ENCODE assay signal across 10 cellular contexts in the genomic region with DNA sequence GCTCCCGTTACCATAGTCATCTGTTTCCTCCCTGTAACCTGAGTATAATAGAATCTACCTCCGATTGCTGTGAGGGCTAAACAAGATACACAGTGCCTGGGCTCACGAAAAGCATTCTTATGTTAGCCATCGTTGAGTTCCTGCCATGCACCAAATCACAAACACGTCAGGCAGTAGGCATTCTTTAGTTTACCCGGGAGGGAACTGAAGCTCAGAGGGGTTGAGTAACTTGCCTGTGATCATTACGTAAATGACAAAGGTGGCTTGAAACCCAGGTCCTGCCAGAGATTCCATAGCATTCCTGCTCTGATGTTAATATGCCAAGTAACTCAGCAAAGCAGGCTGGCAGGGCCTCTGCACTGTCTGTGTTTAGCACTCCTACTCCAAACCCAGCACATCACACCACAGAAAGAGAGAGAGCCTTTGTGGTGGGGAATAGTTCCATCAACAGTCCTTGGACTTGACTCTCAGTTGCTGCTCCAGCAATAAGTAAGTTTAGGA. TPM values are rescaled to one million over a fixed set of nuclear protein-coding genes. Genes with fewer than 3 reads are reported as not detected.
A peak's percentile ranks its signal among the peaks of the same experiment; 100 is the strongest.
DNase-seq lines count a peak whose midpoint lies in the region; ATAC-seq and TF ChIP-seq lines count a peak whose summit lies in the region.
"Had no signal": no experiment of that assay in that cellular context is flagged by ENCODE, and none has a peak within 500 bp of the region (broad histone marks: within the 10 kb centered on the region; RNA-seq: fewer than 3 reads in every experiment).

No MANE protein-coding gene starts in this region.

- peak overlapping the region; percentile 22 for H3K4me2 ChIP-seq in parathyroid adenoma (ENCODE audit: low read length)
- H3K4me2 ChIP-seq: KMS-11 had no signal

- 38 to 45% methylated on average over 7 of the region's 7 CpGs for WGBS in heart right ventricle, 2 donors

- H3K4me1 Mint-ChIP-seq in T-helper 17 cell, result peaks cover 6% of the 10 kb centered on the region

- H3K9me3 ChIP-seq in HEK293 (ENCODE audit: control insufficient read depth, insufficient read depth, low read depth, low read length) (no peaks in the 10 kb centered on the region), T-helper 17 cell (ENCODE audit: control insufficient read depth, low read length, poor library complexity, severe bottlenecking) (no peaks in the 10 kb centered on the region), heart right ventricle (no peaks in the 10 kb centered on the region), parathyroid adenoma (ENCODE audit: control insufficient read depth, low read length) (no peaks in the 10 kb centered on the region)

- peaks cover 0 to 3% (median 2%) of the 10 kb centered on the region in 7 donors for H3K27me3 ChIP-seq in heart right ventricle
- H3K27me3 ChIP-seq in parathyroid adenoma (ENCODE audit: control insufficient read depth, insufficient read depth, low read length), result no peaks in the 10 kb centered on the region

- peak overlapping the region; percentile 71 for H3K27ac Mint-ChIP-seq in T-helper 17 cell
- H3K27ac Mint-ChIP-seq: activated CD4-positive, alpha-beta T cell treated with anti-CD3 and anti-CD28 coated beads for 36 hours had no signal

- TF ChIP-seq CTCF in HEK293 (tag by site-specific recombination; IDR thresholded peaks at IDR 0.05), result no peak
- no peak for TF ChIP-seq CTCF in heart right ventricle (IDR thresholded peaks at IDR 0.05)
- TF ChIP-seq CTCF in parathyroid adenoma (IDR thresholded peaks at IDR 0.05), result no peak

- H3K4me3 Mint-ChIP-seq in T-helper 17 cell, result no peak overlapping the region
- H3K4me3 Mint-ChIP-seq: activated CD4-positive, alpha-beta T cell treated with anti-CD3 and anti-CD28 coated beads for 36 hours had no signal

- no peak overlapping the region for H3K4me3 ChIP-seq in HEK293 (ENCODE audit: low read depth, low read length)
- H3K4me3 ChIP-seq in heart right ventricle, result peak overlapping the region in 9 of 10 donors; percentile 40 to 66 (median 54)
- H3K4me3 ChIP-seq in parathyroid adenoma (ENCODE audit: low read depth, low read length), result no peak overlapping the region

- POLR2A ChIA-PET in HEK293 (lab: Yijun Ruan, JAX), result no interaction called here

- H3K36me3 ChIP-seq in HEK293 (ENCODE audit: control insufficient read depth in 2 of 2, insufficient read depth in 1 of 2, low read length in 2 of 2) (no peaks in the 10 kb centered on the region), heart right ventricle (no peaks in the 10 kb centered on the region), parathyroid adenoma (ENCODE audit: control insufficient read depth, insufficient read depth, low read length) (no peaks in the 10 kb centered on the region)

- H3K27me3 Mint-ChIP-seq in T-helper 17 cell, result peaks cover 27% of the 10 kb centered on the region

- H3K9ac ChIP-seq in parathyroid adenoma, result no peak overlapping the region
- H3K9ac ChIP-seq: KMS-11 had no signal

- intact Hi-C loops in heart right ventricle (cut with DNase I), result no loop called here

- peak overlapping the region; percentile 50 for H2AFZ ChIP-seq in parathyroid adenoma

- H3K4me1 ChIP-seq in HEK293 (ENCODE audit: control insufficient read depth, insufficient read depth, low read length), result no peaks in the 10 kb centered on the region
- peaks cover 10 to 40% (median 25%) of the 10 kb centered on the region in 9 donors for H3K4me1 ChIP-seq in heart right ventricle
- H3K4me1 ChIP-seq in parathyroid adenoma, result peaks cover 3% of the 10 kb centered on the region

- no peak overlapping the region for H3K27ac ChIP-seq in HEK293 (ENCODE audit: extremely low read depth, low read depth, low read length)
- peak overlapping the region in 9 of 10 donors; percentile 73 to 95 (median 89) for H3K27ac ChIP-seq in heart right ventricle
- H3K27ac ChIP-seq in parathyroid adenoma, result no peak overlapping the region
- H3K27ac ChIP-seq: KMS-11 had no signal

- DNase-seq in T-helper 17 cell (no peak), heart right ventricle (no peak), NCI-H1048 (lab: John Stamatoyannopoulos, UW) (no peak)
- DNase-seq: activated CD4-positive, alpha-beta T cell treated with anti-CD3 and anti-CD28 coated beads for 36 hours had no signal

- no peak for ATAC-seq in T-helper 17 cell
- ATAC-seq in heart right ventricle, result peak; percentile 8 to 71 (median 50)
- ATAC-seq in GM18867 (IDR thresholded peaks at IDR 0.05; ENCODE audit: unreplicated experiment), result no peak
- ATAC-seq in GM21717 (IDR thresholded peaks at IDR 0.05; ENCODE audit: unreplicated experiment), result no peak
- ATAC-seq in GM21423 (IDR thresholded peaks at IDR 0.05; ENCODE audit: unreplicated experiment), result no peak
- ATAC-seq: activated CD4-positive, alpha-beta T cell treated with anti-CD3 and anti-CD28 coated beads for 36 hours had no signal

- H3K36me3 Mint-ChIP-seq in T-helper 17 cell (ENCODE audit: low read depth), result no peaks in the 10 kb centered on the region

- H3K79me2 ChIP-seq in parathyroid adenoma, result no peaks in the 10 kb centered on the region

- CTCF ChIA-PET in HEK293 (lab: Yijun Ruan, JAX), result interaction anchor here (0.9 to 7.5 kb wide), 4 partner anchors 9 to 85 kb away, joined by 3 to 128 read pairs (median 8); no protein-coding TSS in a partner anchor

TF ChIP-seq in HEK293, 187 proteins besides CTCF, POLR2A, EP300 and RAD21:
- TF ChIP-seq EGR2 (tag by site-specific recombination; IDR thresholded peaks at IDR 0.05; ENCODE audit: low read depth) (no peak), ZBTB17 (tag by site-specific recombination; IDR thresholded peaks at IDR 0.05) (0 out of 2 replicates have a peak, but pooled peaks have one; percentile 10), ZNF394 (tag by site-specific recombination; IDR thresholded peaks at IDR 0.05; ENCODE audit: borderline replicate concordance) (no peak), WT1 (tag by site-specific recombination; IDR thresholded peaks at IDR 0.05) (0 out of 2 replicates have a peak, but pooled peaks have one; percentile 50), KLF17 (tag by site-specific recombination; IDR thresholded peaks at IDR 0.05) (no peak), KLF16 (tag by site-specific recombination; IDR thresholded peaks at IDR 0.05) (no peak), ZNF335 (tag by site-specific recombination; conservative IDR thresholded peaks at IDR 0.05) (peak; percentile 31; the same call in 1 of the 2 replicates), ZBTB20 (tag by site-specific recombination; IDR thresholded peaks at IDR 0.05) (peak; percentile 89)

RNA-seq across cellular contexts. Expression of gene SCN2B, which starts 1.4 kb away (rescaled TPM):
- total RNA-seq in T-helper 17 cell, result not detected
- total RNA-seq in heart right ventricle, result 10 to 100 TPM in 8 of 10 donors, 1 to 10 TPM in 2; 5.3 to 26.7 (median 20.9) TPM
- polyA plus RNA-seq in heart right ventricle, result 1 to 10 TPM; 2.9 to 6.6 TPM
- total RNA-seq: activated CD4-positive, alpha-beta T cell treated with anti-CD3 and anti-CD28 coated beads for 36 hours had no signal

RNA-seq across cellular contexts. Expression of gene SCN4B, which starts 22.5 kb away (rescaled TPM):
- total RNA-seq in T-helper 17 cell (not detected), heart right ventricle (10 to 100 TPM in 5 of 10 donors, 1 to 10 TPM in 5; 5.7 to 17.5 (median 10.3) TPM)
- 1 to 10 TPM; 5.4 to 8.8 TPM for polyA plus RNA-seq in heart right ventricle

RNA-seq across cellular contexts. Expression of gene JAML, which starts 49.7 kb away (rescaled TPM):
- total RNA-seq in T-helper 17 cell (10 to 100 TPM; 79.9 to 84.0 TPM), heart right ventricle (10 to 100 TPM in 1 of 10 donors, 1 to 10 TPM in 8, under 1 TPM in 1; 0.50 to 19.5 (median 2.1) TPM)
- 1 to 10 TPM; 1.2 to 2.3 TPM for polyA plus RNA-seq in heart right ventricle

Comparison
In these comparisons a context has a peak if more than half of its experiments do, and no peak if none do; other contexts are left out.
1. H3K27ac ChIP-seq: peak in heart right ventricle (9 of 10); none in HEK293 (single experiment) and parathyroid adenoma (single experiment).
2. H3K4me3 ChIP-seq: peak in heart right ventricle (9 of 10); none in HEK293 (single experiment) and parathyroid adenoma (single experiment).
3. ATAC-seq: peak in heart right ventricle (8 of 8); none in T-helper 17 cell (single experiment), GM18867 (single experiment), GM21717 (single experiment) and GM21423 (single experiment).
4. RNA of gene SCN2B, which starts 1.4 kb away (total RNA-seq): 5.3 to 26.7 TPM in heart right ventricle; not detected in T-helper 17 cell; every median in the first group is over 4 times any median in the second.
5. RNA of gene SCN4B, which starts 22.5 kb away (total RNA-seq): 5.7 to 17.5 TPM in heart right ventricle; not detected in T-helper 17 cell; every median in the first group is over 4 times any median in the second.